Comparison of ENCODE assay signal across 29 cellular contexts in the genomic region with DNA sequence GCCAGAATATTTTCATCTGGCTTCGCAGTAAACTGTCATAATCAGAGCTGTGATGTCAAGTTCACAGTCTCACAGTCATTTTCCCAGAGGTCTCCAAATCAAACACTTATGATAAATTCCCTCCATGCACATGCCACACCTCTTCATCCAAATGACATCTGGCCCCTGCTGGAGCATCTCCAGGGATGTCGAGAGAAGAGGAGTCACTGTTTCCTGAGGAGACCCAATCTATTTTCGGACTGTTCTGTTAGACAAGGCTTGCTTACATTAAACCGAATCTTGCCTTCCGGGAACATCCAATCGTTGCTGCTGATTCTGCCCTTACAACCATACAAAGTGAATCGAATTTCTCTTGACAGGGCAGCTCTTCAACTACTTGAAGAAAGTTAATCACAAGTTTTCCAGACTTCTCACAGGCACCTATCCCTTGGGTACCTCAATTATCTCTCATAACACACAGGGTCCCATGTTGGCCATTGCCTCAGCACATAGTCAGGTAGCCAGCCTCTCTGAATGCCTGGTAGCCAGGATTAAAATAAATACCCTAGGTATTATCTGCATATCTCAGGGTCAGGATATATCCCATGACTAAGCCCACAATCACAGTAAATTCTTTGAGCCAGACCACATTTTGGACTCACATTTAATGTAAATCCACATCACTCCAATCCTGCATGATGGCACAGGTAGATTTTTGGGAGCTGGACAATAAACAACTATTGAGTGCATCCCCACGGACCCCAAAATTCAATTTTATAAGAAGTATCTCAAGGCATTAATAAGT.
"Had no signal": no experiment of that assay in that cellular context is flagged by ENCODE, and none has a peak within 500 bp of the region (broad histone marks: within the 10 kb centered on the region; RNA-seq: fewer than 3 reads in every experiment).

No MANE protein-coding gene starts in this region.

- H3K4me3 ChIP-seq: lower lobe of right lung, pancreas, prostate gland, skin epidermis, stomach, testis, thyroid gland, transverse colon, upper lobe of right lung had no signal

- H3K27ac ChIP-seq: lower lobe of right lung, pancreas, prostate gland, skin epidermis, stomach, testis, thyroid gland, transverse colon, upper lobe of right lung had no signal

- H3K27ac Mint-ChIP-seq: nephron; stimulated activated naive B cell treated with anti-CD40 and anti-IgM and Interleukin-4, amounts not matched to agents 10 μg/mL and 1 μg/mL and 100 μg/mL, for 72 hours had no signal

- H3K36me3 ChIP-seq: lower lobe of right lung, pancreas, prostate gland, stomach, thyroid gland, transverse colon, upper lobe of right lung had no signal

- H3K9me3 Mint-ChIP-seq: nephron; stimulated activated naive B cell treated with anti-CD40 and anti-IgM and Interleukin-4, amounts not matched to agents 10 μg/mL and 1 μg/mL and 100 μg/mL, for 72 hours had no signal

- ATAC-seq: left cardiac atrium; left lobe of liver; lower lobe of right lung; naive thymus-derived CD8-positive, alpha-beta T cell; pancreas; right cardiac atrium; sciatic nerve; stimulated activated naive B cell treated with anti-CD40 and anti-IgM and Interleukin-4, amounts not matched to agents 10 μg/mL and 1 μg/mL and 100 μg/mL, for 72 hours; stimulated activated naive CD8-positive, alpha-beta T cell treated with anti-CD3 and anti-CD28 coated beads, Interleukin-15, Interleukin-2, amounts not matched to agents 100 U/mL and 50 U/mL, for 24 hours; upper lobe of right lung had no signal

- H3K9me3 ChIP-seq: lower lobe of right lung, pancreas, prostate gland, stomach, testis, thyroid gland, transverse colon, upper lobe of right lung had no signal

- H3K4me3 Mint-ChIP-seq: naive thymus-derived CD8-positive, alpha-beta T cell; nephron; neural crest cell; stimulated activated naive B cell treated with anti-CD40 and anti-IgM and Interleukin-4, amounts not matched to agents 10 μg/mL and 1 μg/mL and 100 μg/mL, for 72 hours had no signal

- H3K27me3 Mint-ChIP-seq: naive thymus-derived CD8-positive, alpha-beta T cell; stimulated activated naive B cell treated with anti-CD40 and anti-IgM and Interleukin-4, amounts not matched to agents 10 μg/mL and 1 μg/mL and 100 μg/mL, for 72 hours had no signal

- DNase-seq: hippocampal formation; kidney glomerular epithelial cell; left cardiac atrium; lower lobe of right lung; mammary epithelial cell; mesenchymal stem cell; naive thymus-derived CD8-positive, alpha-beta T cell; nucleus accumbens; pancreas; posterior cingulate gyrus; retina; right cardiac atrium; stimulated activated CD4-positive, alpha-beta T cell treated with anti-CD3 and anti-CD28 coated beads, Interleukin-12 subunit alpha, Interleukin-12 subunit beta, amount 100 ng/mL, for 4 hours; stimulated activated CD4-positive, alpha-beta T cell treated with anti-CD3 and anti-CD28 coated beads, Interleukin-15, amount 100 ng/mL, for 24 hours; stimulated activated CD4-positive, alpha-beta T cell treated with anti-CD3 and anti-CD28 coated beads, Interleukin-2, amount 100 ng/mL, for 24 hours; stimulated activated CD4-positive, alpha-beta T cell treated with anti-CD3 and anti-CD28 coated beads, Interleukin-4, amount 100 ng/mL, for 1 hour; stimulated activated naive B cell treated with anti-CD40 and anti-IgM and Interleukin-4, amounts not matched to agents 10 μg/mL and 1 μg/mL and 100 μg/mL, for 72 hours; stimulated activated naive CD8-positive, alpha-beta T cell treated with anti-CD3 and anti-CD28 coated beads, Interleukin-15, Interleukin-2, amounts not matched to agents 100 U/mL and 50 U/mL, for 24 hours; stomach; testis; thyroid gland; transverse colon; upper lobe of right lung had no signal

- H3K27me3 ChIP-seq: pancreas, stomach, testis, thyroid gland, transverse colon, upper lobe of right lung had no signal

- H3K4me1 ChIP-seq: lower lobe of right lung, pancreas, prostate gland, testis, thyroid gland, transverse colon, upper lobe of right lung had no signal

- H3K4me1 Mint-ChIP-seq: stimulated activated naive B cell treated with anti-CD40 and anti-IgM and Interleukin-4, amounts not matched to agents 10 μg/mL and 1 μg/mL and 100 μg/mL, for 72 hours had no signal
